Comparison of ENCODE assay signal across 12 cellular contexts in the genomic region with DNA sequence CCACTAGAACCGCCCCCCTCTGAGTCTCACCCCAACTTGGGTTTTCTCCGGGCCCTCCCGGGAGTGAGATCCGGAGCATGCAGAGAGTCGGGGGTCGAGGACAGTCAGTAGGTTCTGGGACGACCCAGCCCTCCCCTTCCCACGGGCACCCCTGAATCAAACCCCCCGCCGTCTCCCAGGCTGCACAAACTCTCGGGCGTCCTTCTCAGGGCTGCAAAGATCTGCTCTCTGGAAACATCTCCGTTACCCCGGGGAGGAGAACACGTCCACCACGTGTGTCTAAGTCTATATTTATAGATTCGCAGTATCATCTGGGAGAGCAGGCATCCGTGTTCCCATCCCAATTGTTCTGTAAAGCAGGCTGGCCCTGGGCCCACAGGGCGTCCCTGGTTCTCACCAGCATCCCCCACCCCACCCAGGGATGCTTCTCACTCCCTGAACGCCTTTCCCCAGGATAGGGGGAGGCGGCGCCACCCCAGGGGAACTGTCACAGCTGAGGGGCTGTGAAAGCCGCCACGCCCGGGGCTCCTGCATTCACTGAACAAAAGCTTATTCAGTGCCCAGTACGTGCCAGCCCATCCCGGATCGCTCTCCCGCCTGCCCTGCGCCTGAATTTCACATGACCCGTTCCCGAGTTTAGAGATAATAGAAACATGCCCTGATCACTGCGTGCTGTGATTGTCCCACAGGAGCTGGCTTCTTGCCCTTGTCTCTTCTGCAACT. TPM values are rescaled to one million over a fixed set of nuclear protein-coding genes. Genes with fewer than 3 reads are reported as not detected.
A peak's percentile ranks its signal among the peaks of the same experiment; 100 is the strongest.
DNase-seq lines count a peak whose midpoint lies in the region; ATAC-seq and TF ChIP-seq lines count a peak whose summit lies in the region.
"Had no signal": no experiment of that assay in that cellular context is flagged by ENCODE, and none has a peak within 500 bp of the region (broad histone marks: within the 10 kb centered on the region; RNA-seq: fewer than 3 reads in every experiment).

No MANE protein-coding gene starts in this region.

- no peak for TF ChIP-seq CTCF in CD4-positive, alpha-beta T cell (IDR thresholded peaks at IDR 0.05)
- TF ChIP-seq CTCF in RWPE2 (IDR thresholded peaks at IDR 0.05; ENCODE audit: poor library complexity, severe bottlenecking) (no peak), GM10248 (IDR thresholded peaks at IDR 0.05; ENCODE audit: control extremely low read depth, extremely low read depth, low read depth, missing control alignments) (no peak)

- no peaks in the 10 kb centered on the region for H3K36me3 ChIP-seq in RWPE2 (ENCODE audit: low read depth)

- no peaks in the 10 kb centered on the region for H3K4me1 ChIP-seq in RWPE2 (ENCODE audit: insufficient read depth, poor library complexity, severe bottlenecking)

- no peaks in the 10 kb centered on the region for H3K36me3 Mint-ChIP-seq in CD4-positive, alpha-beta T cell (ENCODE audit: low read depth)
- H3K36me3 Mint-ChIP-seq in activated T-helper 2 cell treated with anti-CD3 and anti-CD28 coated beads, Interferon-gamma antibody, Interleukin-2, Interleukin-4, amounts not matched to agents 10 μg/mL and 5 μg/mL and 100 μg/mL, durations not matched to agents 14 hours and 24 hours and 36 hours (ENCODE audit: low read depth): no peaks in the 10 kb centered on the region

- no peaks in the 10 kb centered on the region for H3K9me3 ChIP-seq in CD4-positive, alpha-beta T cell (ENCODE audit: control insufficient read depth, low read length)
- no peaks in the 10 kb centered on the region for H3K9me3 ChIP-seq in RWPE2 (ENCODE audit: severe bottlenecking)

- H3K9me3 Mint-ChIP-seq in CD4-positive, alpha-beta T cell: no peaks in the 10 kb centered on the region
- no peaks in the 10 kb centered on the region for H3K9me3 Mint-ChIP-seq in activated T-helper 2 cell treated with anti-CD3 and anti-CD28 coated beads, Interferon-gamma antibody, Interleukin-2, Interleukin-4, amounts not matched to agents 10 μg/mL and 5 μg/mL and 100 μg/mL, durations not matched to agents 14 hours and 24 hours and 36 hours

- no peak overlapping the region for H3K27ac Mint-ChIP-seq in CD4-positive, alpha-beta T cell
- no peak overlapping the region for H3K27ac Mint-ChIP-seq in activated T-helper 2 cell treated with anti-CD3 and anti-CD28 coated beads, Interferon-gamma antibody, Interleukin-2, Interleukin-4, amounts not matched to agents 10 μg/mL and 5 μg/mL and 100 μg/mL, durations not matched to agents 14 hours and 24 hours and 36 hours

- H3K27me3 Mint-ChIP-seq in CD4-positive, alpha-beta T cell: peaks cover 63% of the 10 kb centered on the region
- peaks cover 71% of the 10 kb centered on the region for H3K27me3 Mint-ChIP-seq in activated T-helper 2 cell treated with anti-CD3 and anti-CD28 coated beads, Interferon-gamma antibody, Interleukin-2, Interleukin-4, amounts not matched to agents 10 μg/mL and 5 μg/mL and 100 μg/mL, durations not matched to agents 14 hours and 24 hours and 36 hours (ENCODE audit: low read depth)

- ATAC-seq in CD4-positive, alpha-beta T cell (ENCODE audit: poor library complexity): no peak
- ATAC-seq in RWPE2 (ENCODE audit: low read depth) (peak; percentile 9; the same call in 1 of the 3 replicates), Right ventricle myocardium superior (ENCODE audit: poor library complexity) (peak; percentile 72)

- H3K4me3 ChIP-seq in RWPE2 (ENCODE audit: severe bottlenecking): no peak overlapping the region

- H3K4me3 Mint-ChIP-seq in CD4-positive, alpha-beta T cell: peak overlapping the region; percentile 43
- H3K4me3 Mint-ChIP-seq in activated T-helper 2 cell treated with anti-CD3 and anti-CD28 coated beads, Interferon-gamma antibody, Interleukin-2, Interleukin-4, amounts not matched to agents 10 μg/mL and 5 μg/mL and 100 μg/mL, durations not matched to agents 14 hours and 24 hours and 36 hours (ENCODE audit: low read depth): no peak overlapping the region

- DNase-seq in CD4-positive, alpha-beta T cell: no peak
- DNase-seq in RWPE2 (ENCODE audit: low spot score): no peak
- peak; percentile 69 for DNase-seq in Right ventricle myocardium superior
- DNase-seq in nucleus accumbens (lab: John Stamatoyannopoulos, UW): peak in 54 of 56 donors; percentile 13 to 92 (median 78)
- no peak for DNase-seq in cerebellar nuclear complex (lab: John Stamatoyannopoulos, UW)
- no peak for DNase-seq in activated T-helper 2 cell treated with anti-CD3 and anti-CD28 coated beads, Interferon-gamma antibody, Interleukin-2, Interleukin-4, amounts not matched to agents 10 μg/mL and 5 μg/mL and 100 μg/mL, durations not matched to agents 14 hours and 24 hours and 36 hours (ENCODE audit: low spot score)
- no peak for DNase-seq in GM10248 (ENCODE audit: extremely low spot score)
- DNase-seq in GOT3 (lab: John Stamatoyannopoulos, UW): no peak
- DNase-seq: activated naive CD4-positive, alpha-beta T cell treated with anti-CD3 and anti-CD28 coated beads, Interleukin-2, amount 50 U/mL, for 16 hours; NCI-H1930; RPMI8226 had no signal

- peaks cover 44% of the 10 kb centered on the region for H3K27me3 ChIP-seq in CD4-positive, alpha-beta T cell (ENCODE audit: control insufficient read depth, insufficient read depth, low read length)
- peaks cover 67% of the 10 kb centered on the region for H3K27me3 ChIP-seq in RWPE2 (ENCODE audit: insufficient read depth, poor library complexity, severe bottlenecking)

- intact Hi-C loops in CD4-positive, alpha-beta T cell (cut with DNase I, micrococcal nuclease): no loop called here
- intact Hi-C loops in Right ventricle myocardium superior (cut with DNase I): no loop called here
- intact Hi-C loops in activated T-helper 2 cell treated with anti-CD3 and anti-CD28 coated beads, Interferon-gamma antibody, Interleukin-2, Interleukin-4, amounts not matched to agents 10 μg/mL and 5 μg/mL and 100 μg/mL, durations not matched to agents 14 hours and 24 hours and 36 hours (cut with micrococcal nuclease): no loop called here

- H3K4me1 Mint-ChIP-seq in CD4-positive, alpha-beta T cell (ENCODE audit: low read depth): peaks cover 21% of the 10 kb centered on the region
- H3K4me1 Mint-ChIP-seq in activated T-helper 2 cell treated with anti-CD3 and anti-CD28 coated beads, Interferon-gamma antibody, Interleukin-2, Interleukin-4, amounts not matched to agents 10 μg/mL and 5 μg/mL and 100 μg/mL, durations not matched to agents 14 hours and 24 hours and 36 hours (ENCODE audit: low read depth): no peaks in the 10 kb centered on the region

- CTCF ChIA-PET in CD4-positive, alpha-beta T cell (lab: Charles Lee): no interaction called here
- CTCF ChIA-PET in GM10248 (lab: Yijun Ruan, JAX): interaction anchor here (1.0 kb wide), 1 partner anchor 19 kb away, joined by 3 read pairs; no protein-coding TSS in a partner anchor

- no peak overlapping the region for H3K27ac ChIP-seq in CD4-positive, alpha-beta T cell (ENCODE audit: low read depth, low read length)
- H3K27ac ChIP-seq in RWPE2 (ENCODE audit: poor library complexity, severe bottlenecking): no peak overlapping the region

- POLR2A ChIA-PET in CD4-positive, alpha-beta T cell (lab: Charles Lee): no interaction called here
- POLR2A ChIA-PET in GM10248 (lab: Yijun Ruan, JAX): no interaction called here

RNA-seq across cellular contexts. Expression of a gene that starts 0.8 kb away (rescaled TPM):
- total RNA-seq in CD4-positive, alpha-beta T cell: not detected
- 3.3 TPM for total RNA-seq in Right ventricle myocardium superior
- not detected in 2 replicates for total RNA-seq in activated T-helper 2 cell treated with anti-CD3 and anti-CD28 coated beads, Interferon-gamma antibody, Interleukin-2, Interleukin-4, amounts not matched to agents 10 μg/mL and 5 μg/mL and 100 μg/mL, durations not matched to agents 14 hours and 24 hours and 36 hours
- total RNA-seq: osteoblast had no signal

RNA-seq across cellular contexts. Expression of a gene that starts 38.3 kb away (rescaled TPM):
- total RNA-seq in CD4-positive, alpha-beta T cell: 10 to 100 TPM; 75.5 to 75.7 TPM
- total RNA-seq in Right ventricle myocardium superior: 54.5 TPM
- total RNA-seq in activated T-helper 2 cell treated with anti-CD3 and anti-CD28 coated beads, Interferon-gamma antibody, Interleukin-2, Interleukin-4, amounts not matched to agents 10 μg/mL and 5 μg/mL and 100 μg/mL, durations not matched to agents 14 hours and 24 hours and 36 hours: 158 and 166 TPM in 2 replicates

Comparison
In these comparisons a context has a peak if more than half of its experiments do, and no peak if none do; other contexts are left out.
1. DNase-seq: peak in Right ventricle myocardium superior (single experiment) and nucleus accumbens (54 of 56); none in CD4-positive, alpha-beta T cell (0 of 10), RWPE2 (single experiment), cerebellar nuclear complex (0 of 2), activated T-helper 2 cell treated with anti-CD3 and anti-CD28 coated beads, Interferon-gamma antibody, Interleukin-2, Interleukin-4, amounts not matched to agents 10 μg/mL and 5 μg/mL and 100 μg/mL, durations not matched to agents 14 hours and 24 hours and 36 hours (single experiment), GM10248 (single experiment) and GOT3 (single experiment).